16 cellular contexts compared by ENCODE assay signal in the genomic region with DNA sequence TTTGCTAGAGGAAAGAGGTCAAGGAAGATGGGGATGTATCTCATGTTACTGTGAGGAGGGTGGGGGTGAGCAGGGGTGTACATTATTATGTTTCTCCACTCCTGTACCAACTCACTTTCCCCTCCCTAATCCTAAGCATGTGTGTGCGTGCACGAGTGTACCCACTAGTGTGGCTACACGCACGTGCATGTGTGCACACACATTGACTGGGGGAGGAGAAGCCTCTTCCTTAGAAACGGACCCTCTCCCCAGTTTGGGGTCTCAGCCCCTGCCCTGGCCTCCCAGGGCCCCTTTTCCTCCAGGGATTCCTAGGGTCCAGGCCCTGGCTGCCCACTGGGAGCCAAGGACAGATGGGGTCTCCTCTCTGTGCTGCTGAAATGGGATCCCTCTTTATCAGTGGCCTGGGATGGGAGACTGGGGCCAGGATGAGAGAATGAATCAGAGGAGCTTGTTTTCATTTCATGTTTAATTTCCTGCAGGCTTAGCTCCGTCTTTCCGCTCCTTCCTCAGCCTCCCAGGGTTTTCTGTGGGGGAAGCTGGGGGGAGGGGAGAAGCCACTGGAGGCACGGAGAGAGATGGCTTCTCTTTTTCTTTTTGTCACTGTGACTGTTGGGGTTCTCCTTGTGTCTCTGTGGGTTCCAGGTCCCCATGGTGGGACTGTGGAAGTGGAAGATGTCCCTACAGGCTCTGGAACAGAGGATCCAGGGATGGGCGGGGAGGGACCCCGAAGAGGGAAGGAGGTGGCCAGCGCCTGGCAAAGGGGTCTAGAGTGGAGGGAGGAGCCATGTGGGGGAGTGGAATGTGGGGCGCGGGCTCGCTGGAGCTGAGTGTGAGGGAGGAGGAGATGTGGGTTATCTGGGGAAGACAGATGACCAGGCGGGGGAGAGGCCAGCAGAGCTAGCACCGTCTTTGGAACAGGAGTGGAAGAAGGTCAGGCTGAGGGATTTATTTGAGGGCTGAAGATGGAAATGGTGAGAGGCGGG. TPM values are rescaled to one million over a fixed set of nuclear protein-coding genes. Genes with fewer than 3 reads are reported as not detected.
DNase-seq lines count a peak whose midpoint lies in the region; ATAC-seq and TF ChIP-seq lines count a peak whose summit lies in the region.
"Had no signal": no experiment of that assay in that cellular context is flagged by ENCODE, and none has a peak within 500 bp of the region (broad histone marks: within the 10 kb centered on the region; RNA-seq: fewer than 3 reads in every experiment).

No MANE protein-coding gene starts in this region.

- H3K9me3 ChIP-seq in spleen (no peaks in the 10 kb centered on the region), thyroid gland (no peaks in the 10 kb centered on the region)
- H3K9me3 ChIP-seq: sigmoid colon had no signal

- H3K27me3 Mint-ChIP-seq in activated CD8-positive, alpha-beta T cell treated with anti-CD3 and anti-CD28 coated beads for 36 hours, result no peaks in the 10 kb centered on the region

- peak; percentile 53 for DNase-seq in H7
- peak; percentile 94 for DNase-seq in amniotic epithelial cell (ENCODE audit: low read depth)
- no peak for DNase-seq in left ventricle myocardium superior
- peak; percentile 62 for DNase-seq in spleen
- no peak for DNase-seq in thyroid gland
- DNase-seq in activated CD8-positive, alpha-beta T cell treated with anti-CD3 and anti-CD28 coated beads for 36 hours, result no peak
- no peak for DNase-seq in stimulated activated CD4-positive, alpha-beta T cell treated with anti-CD3 and anti-CD28 coated beads, Interleukin-12 subunit alpha, Interleukin-12 subunit beta, amount 100 ng/mL, for 4 hours
- DNase-seq: activated CD4-positive, alpha-beta T cell treated with anti-CD3 and anti-CD28 coated beads for 1 hour; activated T-cell treated with anti-CD3 and anti-CD28 coated beads, Interleukin-2, amount 50 U/mL, for 72 hours; Karpas-422; NCI-H2029; NK-92 treated with Interleukin-12 subunit alpha and Interleukin-12 subunit beta, amount 100 ng/mL, for 24 hours had no signal

- H3K4me3 Mint-ChIP-seq in activated CD8-positive, alpha-beta T cell treated with anti-CD3 and anti-CD28 coated beads for 36 hours, result no peak overlapping the region
- H3K4me3 Mint-ChIP-seq: activated T-cell treated with anti-CD3 and anti-CD28 coated beads, Interleukin-2, amount 50 U/mL, for 72 hours had no signal

- WGBS in spleen, 5 donors, result 68 to 81% (median 72%) methylated on average over 17 of the region's 17 CpGs
- WGBS in thyroid gland, 2 donors, result 74 to 76% methylated on average over 17 of the region's 17 CpGs

- H3K27ac Mint-ChIP-seq in activated CD8-positive, alpha-beta T cell treated with anti-CD3 and anti-CD28 coated beads for 36 hours, result no peak overlapping the region
- H3K27ac Mint-ChIP-seq: activated T-cell treated with anti-CD3 and anti-CD28 coated beads, Interleukin-2, amount 50 U/mL, for 72 hours had no signal

- POLR2A ChIA-PET in activated CD8-positive, alpha-beta T cell treated with anti-CD3 and anti-CD28 coated beads for 36 hours (lab: Charles Lee), result interaction anchor here (0.6 kb wide), 1 partner anchor 9 kb away, joined by 3 read pairs; no protein-coding TSS in a partner anchor

- H3K27ac ChIP-seq in spleen (no peak overlapping the region), thyroid gland (no peak overlapping the region)
- H3K27ac ChIP-seq: sigmoid colon, SK-N-MC had no signal

- TF ChIP-seq POLR2A in spleen (IDR thresholded peaks at IDR 0.05) (no peak), thyroid gland (IDR thresholded peaks at IDR 0.05) (no peak)

- H3K4me1 ChIP-seq in spleen, result no peaks in the 10 kb centered on the region
- no peaks in the 10 kb centered on the region for H3K4me1 ChIP-seq in thyroid gland
- H3K4me1 ChIP-seq: sigmoid colon had no signal

- no peak overlapping the region for H3K4me3 ChIP-seq in H7 (ENCODE audit: insufficient read depth, low read depth, low read length)
- no peak overlapping the region for H3K4me3 ChIP-seq in spleen
- H3K4me3 ChIP-seq in thyroid gland (replicated peaks in 1 of 3), result no peak overlapping the region
- H3K4me3 ChIP-seq: sigmoid colon, SK-N-MC had no signal

- no peaks in the 10 kb centered on the region for H3K36me3 ChIP-seq in H7 (replicated peaks; ENCODE audit: control insufficient read depth, insufficient read depth, low read length)
- H3K36me3 ChIP-seq in spleen, result no peaks in the 10 kb centered on the region
- no peaks in the 10 kb centered on the region for H3K36me3 ChIP-seq in thyroid gland
- H3K36me3 ChIP-seq: sigmoid colon had no signal

- no peaks in the 10 kb centered on the region for H3K36me3 Mint-ChIP-seq in activated CD8-positive, alpha-beta T cell treated with anti-CD3 and anti-CD28 coated beads for 36 hours (ENCODE audit: low read depth)

- no peaks in the 10 kb centered on the region for H3K4me1 Mint-ChIP-seq in activated CD8-positive, alpha-beta T cell treated with anti-CD3 and anti-CD28 coated beads for 36 hours (ENCODE audit: low read depth)

- H3K27me3 ChIP-seq in H7 (ENCODE audit: control insufficient read depth, insufficient read depth, low read length) (no peaks in the 10 kb centered on the region), spleen (replicated peaks in 1 of 7) (peaks cover 0 to 16% (median 0%) of the 10 kb centered on the region in 7 donors), thyroid gland (no peaks in the 10 kb centered on the region)

- TF ChIP-seq CTCF in spleen (IDR thresholded peaks at IDR 0.05 in 8 of 11, conservative IDR thresholded peaks at IDR 0.05 in 3 of 11) (no peak), thyroid gland (IDR thresholded peaks at IDR 0.05) (no peak)
- no peak for TF ChIP-seq CTCF in activated CD8-positive, alpha-beta T cell treated with anti-CD3 and anti-CD28 coated beads for 36 hours (IDR thresholded peaks at IDR 0.05)

- CTCF ChIA-PET in activated CD8-positive, alpha-beta T cell treated with anti-CD3 and anti-CD28 coated beads for 36 hours (lab: Charles Lee), result interaction anchor here (2.8 kb wide), 1 partner anchor 16 kb away, joined by 10 read pairs; no protein-coding TSS in a partner anchor

- H3K9me3 Mint-ChIP-seq in activated CD8-positive, alpha-beta T cell treated with anti-CD3 and anti-CD28 coated beads for 36 hours, result no peaks in the 10 kb centered on the region
- H3K9me3 Mint-ChIP-seq: activated T-cell treated with anti-CD3 and anti-CD28 coated beads, Interleukin-2, amount 50 U/mL, for 72 hours had no signal

- intact Hi-C loops in left ventricle myocardium superior (cut with micrococcal nuclease) (no loop called here), spleen (cut with DNase I; ENCODE audit: low total_unique reads) (no loop called here), thyroid gland (cut with DNase I) (no loop called here)
- intact Hi-C loops in activated CD8-positive, alpha-beta T cell treated with anti-CD3 and anti-CD28 coated beads for 36 hours (cut with micrococcal nuclease), result no loop called here

- peak; percentile 49 for ATAC-seq in left ventricle myocardium superior
- no peak for ATAC-seq in activated CD8-positive, alpha-beta T cell treated with anti-CD3 and anti-CD28 coated beads for 36 hours
- ATAC-seq in GM19023 (IDR thresholded peaks at IDR 0.05; ENCODE audit: unreplicated experiment), result no peak
- ATAC-seq: activated T-cell treated with anti-CD3 and anti-CD28 coated beads, Interleukin-2, amount 50 U/mL, for 72 hours had no signal

RNA-seq across cellular contexts. Expression of a gene that starts 40.3 kb away (rescaled TPM):
- not detected in 2 replicates for total RNA-seq in H7 (2014; rRNA removed; shearing (Covaris generic))
- total RNA-seq in left ventricle myocardium superior (0.07 TPM), spleen (under 1 TPM in 1 of 7 donors, not detected in 6; 0.11 TPM), thyroid gland (under 1 TPM in 2 of 4 donors, not detected in 2; 0.10 to 0.11 TPM)
- polyA plus RNA-seq in spleen, result not detected
- not detected for total RNA-seq in activated CD8-positive, alpha-beta T cell treated with anti-CD3 and anti-CD28 coated beads for 36 hours
- total RNA-seq: activated T-cell treated with anti-CD3 and anti-CD28 coated beads, Interleukin-2, amount 50 U/mL, for 72 hours; mononuclear cell; sigmoid colon had no signal
- polyA plus RNA-seq: sigmoid colon had no signal

Comparison
In these comparisons a context has a peak if more than half of its experiments do, and no peak if none do; other contexts are left out.
1. DNase-seq: peak in H7 (single experiment), amniotic epithelial cell (single experiment) and spleen (single experiment); none in left ventricle myocardium superior (single experiment), thyroid gland (0 of 2), activated CD8-positive, alpha-beta T cell treated with anti-CD3 and anti-CD28 coated beads for 36 hours (single experiment) and stimulated activated CD4-positive, alpha-beta T cell treated with anti-CD3 and anti-CD28 coated beads, Interleukin-12 subunit alpha, Interleukin-12 subunit beta, amount 100 ng/mL, for 4 hours (single experiment).